ENCODE assay signal across 8 cellular contexts in the genomic region with DNA sequence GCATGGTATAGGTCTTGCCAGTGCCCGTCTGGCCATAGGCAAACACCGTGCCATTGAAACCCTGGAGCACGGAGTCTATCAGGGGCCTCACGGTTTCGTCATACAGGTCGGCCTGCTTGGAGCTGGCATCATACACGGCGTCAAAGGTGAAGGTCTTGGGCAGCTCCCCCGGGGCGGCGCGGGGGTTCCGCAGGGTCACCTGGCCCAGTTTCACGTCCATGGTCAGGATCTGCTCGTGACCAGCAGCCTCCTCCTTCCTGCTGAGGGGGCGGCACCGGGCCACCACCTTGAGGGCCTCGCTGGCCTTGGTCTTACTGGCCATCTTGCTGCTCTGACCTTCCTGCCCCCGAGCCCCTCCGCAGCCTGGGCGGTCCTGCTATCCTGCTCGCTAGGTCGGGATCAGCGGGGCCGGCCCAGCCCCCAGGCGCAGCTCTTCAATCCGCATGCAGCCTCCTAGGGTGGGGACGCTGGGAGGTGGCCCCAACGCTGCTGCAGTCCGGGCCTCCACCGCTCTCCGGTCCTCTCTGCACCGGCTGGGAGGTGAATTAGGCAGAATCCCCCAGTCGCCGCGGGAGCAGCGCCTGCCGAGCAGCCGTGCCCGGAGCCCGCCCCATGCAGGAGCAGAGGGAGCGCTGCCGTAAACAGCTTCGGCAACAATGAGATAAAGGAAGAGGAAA. TPM values are rescaled to one million over a fixed set of nuclear protein-coding genes. Genes with fewer than 3 reads are reported as not detected.
DNase-seq lines count a peak whose midpoint lies in the region; ATAC-seq, FAIRE-seq and TF ChIP-seq lines count a peak whose summit lies in the region.

No MANE protein-coding gene starts in this region.

- no peak overlapping the region for H3K4ac ChIP-seq in H1 (replicated peaks; ENCODE audit: insufficient read length, low read depth, low read length)

- peak overlapping the region; percentile 3; the same call in 1 of the 2 replicates for H2AFZ ChIP-seq in H1 (ENCODE audit: low read length)

- H3K4me1 ChIP-seq in Panc1 (ENCODE audit: control insufficient read depth, insufficient read depth, low read length) (peaks cover 48% of the 10 kb centered on the region), H1 (replicated peaks in 1 of 4; ENCODE audit: control insufficient read depth in 3 of 4, insufficient read depth in 4 of 4, low read length in 3 of 4) (peaks cover 3 to 32% (median 12%) of the 10 kb centered on the region in 4 experiments), muscle layer of colon (ENCODE audit: insufficient read depth, low read length) (peaks cover 44% of the 10 kb centered on the region), uterus (peaks cover 0 to 5% of the 10 kb centered on the region in 2 donors)

- H3K4me3 ChIP-seq in Panc1 (ENCODE audit: low read depth in 2 of 2, low read length in 2 of 2) (peak overlapping the region; percentile 69 to 74), H1 (ENCODE audit: extremely low read depth in 1 of 4, insufficient read depth in 2 of 4, low read depth in 3 of 4, low read length in 4 of 4) (peak overlapping the region; percentile 62 to 81 (median 75)), muscle layer of colon (ENCODE audit: low read depth in 1 of 2, low read length in 2 of 2) (peak overlapping the region; percentile 70 to 79), uterus (peak overlapping the region; percentile 68 to 89)

- POLR2A ChIA-PET in Panc1 (lab: Charles Lee) (no interaction called here), H1 (lab: Charles Lee; ENCODE audit: partially characterized antibody) (interaction anchor here (0.5 to 2.0 kb wide), 16 partner anchors 8 to 262 kb away, joined by 3 to 6 read pairs (median 4); partner anchors contain the start of genes ASXL2, HADHA, HADHB and RAB10)

- H3K9me3 ChIP-seq in Panc1 (ENCODE audit: control insufficient read depth, insufficient read depth, low read depth, low read length) (no peaks in the 10 kb centered on the region), H1 (ENCODE audit: insufficient read depth in 2 of 2, low read depth in 1 of 2, low read length in 1 of 2) (no peaks in the 10 kb centered on the region), muscle layer of colon (ENCODE audit: low read length) (no peaks in the 10 kb centered on the region), uterus (no peaks in the 10 kb centered on the region)

- H2BK120ac ChIP-seq in H1 (replicated peaks; ENCODE audit: low read depth, low read length), result no peak overlapping the region

- peak overlapping the region; percentile 49 for H4K5ac ChIP-seq in H1 (ENCODE audit: insufficient read length, low read depth, low read length)

- WGBS in H1 (ENCODE audit: extremely low coverage in 1 of 2, insufficient coverage in 1 of 2, insufficient read length in 1 of 2, insufficient replicate concordance in 2 of 2, low coverage in 1 of 2, low lambda C conversion rate in 2 of 2, missing lambda C conversion rate in 1 of 2), 2 experiments, result 27% methylated on average over 32 of the region's 44 CpGs; no CpG with 5 or more reads in 1 of the 2 experiments

- peak overlapping the region; percentile 13 for H4K91ac ChIP-seq in H1 (replicated peaks; ENCODE audit: insufficient read length, low read length)

- in situ Hi-C loops in Panc1 (cut with HindIII; ENCODE audit: low pct_unique_long_range_greater_than_20kb, low sequenced_read_pairs), result no loop called here

- H3K14ac ChIP-seq in H1 (ENCODE audit: insufficient read length), result no peak overlapping the region

- no peak overlapping the region for H2BK20ac ChIP-seq in H1 (ENCODE audit: low read length)

- intact Hi-C loops in Panc1 (cut with micrococcal nuclease; ENCODE audit: unreplicated experiment), result no loop called here
- intact Hi-C loops in uterus (cut with DNase I; ENCODE audit: low total_unique reads), result loop anchor here (10.0 kb wide), 2 partner anchors 163 to 203 kb away; no protein-coding TSS in a partner anchor

- TF ChIP-seq POLR2A in H1 (IDR thresholded peaks at IDR 0.05; ENCODE audit: control extremely low read depth in 1 of 2, low read depth in 2 of 2, low read length in 2 of 2) (no peak), uterus (IDR thresholded peaks at IDR 0.05) (no peak)

- peak overlapping the region in 3 of 4 experiments; percentile 56 to 75 (median 71); a peak in 6 of 7 replicates for H3K9ac ChIP-seq in H1 (replicated peaks in 1 of 4; ENCODE audit: extremely low read depth in 1 of 4, low read depth in 3 of 4, low read length in 3 of 4)
- H3K9ac ChIP-seq in muscle layer of colon (ENCODE audit: low read length), result peak overlapping the region; percentile 27

- H3K18ac ChIP-seq in H1 (ENCODE audit: extremely low read depth, low read length), result peak overlapping the region; percentile 75

- FAIRE-seq in H1 (lab: Jason Lieb, UNC), result no peak

- no peak overlapping the region for H2AK5ac ChIP-seq in H1 (ENCODE audit: low read depth, low read length)

- peaks cover 3 to 8% of the 10 kb centered on the region in 2 experiments for H4K20me1 ChIP-seq in H1 (replicated peaks in 1 of 2; ENCODE audit: control insufficient read depth in 1 of 2, insufficient read depth in 2 of 2, low read length in 2 of 2)

- H2BK5ac ChIP-seq in H1 (ENCODE audit: low read depth, low read length), result peak overlapping the region; percentile 60; the same call in 1 of the 2 replicates

- peak overlapping the region; percentile 42 for H3K56ac ChIP-seq in H1 (replicated peaks; ENCODE audit: insufficient read length, low read depth, low read length)

- H3K27ac ChIP-seq in Panc1 (ENCODE audit: low read length), result peak overlapping the region; percentile 66; the same call in 1 of the 2 replicates
- H3K27ac ChIP-seq in H1 (ENCODE audit: low read depth, low read length), result peak overlapping the region; percentile 19; the same call in 1 of the 2 replicates
- peak overlapping the region; percentile 77 for H3K27ac ChIP-seq in muscle layer of colon (ENCODE audit: low read depth, low read length)
- H3K27ac ChIP-seq in uterus, result peak overlapping the region; percentile 69 to 77

- peak overlapping the region; percentile 97 to 98 for H3K4me2 ChIP-seq in H1 (ENCODE audit: insufficient read depth in 1 of 2, low read depth in 2 of 2, low read length in 2 of 2)

- H3K36me3 ChIP-seq in Panc1 (ENCODE audit: control insufficient read depth, insufficient read depth, low read length) (no peaks in the 10 kb centered on the region), H1 (ENCODE audit: control insufficient read depth in 2 of 4, insufficient read depth in 4 of 4, low read length in 3 of 4) (peaks cover 0 to 25% (median 2%) of the 10 kb centered on the region in 4 experiments; a peak in 3 of 8 replicates), muscle layer of colon (ENCODE audit: insufficient read depth, low read length) (no peaks in the 10 kb centered on the region), uterus (no peaks in the 10 kb centered on the region)

- TF ChIP-seq RAD21 in H1 (IDR thresholded peaks at IDR 0.05 in 1 of 2, conservative IDR thresholded peaks at IDR 0.05 in 1 of 2; ENCODE audit: low read depth in 2 of 2, low read length in 2 of 2), result no peak

- ATAC-seq in GM21717 (IDR thresholded peaks at IDR 0.05; ENCODE audit: unreplicated experiment) (peak; percentile 16), Panc1 (peak; percentile 7)

- CTCF ChIA-PET in Panc1 (lab: Charles Lee), result interaction anchor here (0.6 to 0.7 kb wide), 2 partner anchors 488 to 1012 kb away, joined by 3 to 4 read pairs; no protein-coding TSS in a partner anchor
- CTCF ChIA-PET in H1 (lab: Charles Lee; ENCODE audit: partially characterized antibody), result interaction anchor here (0.6 to 2.2 kb wide), 6 partner anchors 8 to 136 kb away, joined by 3 to 7 read pairs (median 3); no protein-coding TSS in a partner anchor

- no peak overlapping the region for H2BK12ac ChIP-seq in H1 (ENCODE audit: low read depth, low read length)

- TF ChIP-seq EP300 in H1 (IDR thresholded peaks at IDR 0.05; ENCODE audit: borderline replicate concordance in 1 of 2, low read depth in 2 of 2, low read length in 2 of 2), result no peak

- BruUV-seq in Panc1 (replicated peaks; lab: Mats Ljungman, UMichigan), result no TSS peak

- peak; percentile 74 for DNase-seq in ELF-1 (ENCODE audit: low read depth, low spot score)
- DNase-seq in Panc1 (ENCODE audit: low read depth, low spot score), result no peak
- peak in 1 of 2 experiments; percentile 54 for DNase-seq in H1 (ENCODE audit: low read depth in 1 of 2, low spot score in 2 of 2)
- DNase-seq in uterus, result peak in 1 of 2 donors; percentile 18
- DNase-seq in SIG-M5 treated with dmso at 0.1 percent for 504 hours (lab: John Stamatoyannopoulos, UW; ENCODE audit: unreplicated experiment), result no peak
- no peak for DNase-seq in SK-N-DZ (ENCODE audit: low spot score)

- H4K8ac ChIP-seq in H1 (ENCODE audit: extremely low read depth, insufficient read depth, low read length), result peak overlapping the region; percentile 73

- no peak overlapping the region for H3K23ac ChIP-seq in H1 (ENCODE audit: insufficient read length)

- peaks cover 11% of the 10 kb centered on the region for H3K23me2 ChIP-seq in H1 (ENCODE audit: low read depth, low read length)

- no peak for TF ChIP-seq CTCF in Panc1 (IDR thresholded peaks at IDR 0.05)
- no peak for TF ChIP-seq CTCF in H1 (IDR thresholded peaks at IDR 0.05; ENCODE audit: control extremely low read depth in 1 of 3, insufficient read depth in 1 of 3, low read depth in 1 of 3, low read length in 3 of 3)
- TF ChIP-seq CTCF in uterus (IDR thresholded peaks at IDR 0.05), result no peak

- H2BK15ac ChIP-seq in H1 (ENCODE audit: low read length), result no peak overlapping the region

- H3K27me3 ChIP-seq in Panc1 (ENCODE audit: control insufficient read depth, insufficient read depth, low read length) (no peaks in the 10 kb centered on the region), H1 (replicated peaks in 1 of 4; ENCODE audit: control insufficient read depth in 3 of 4, extremely low read depth in 1 of 4, insufficient read depth in 3 of 4, low read length in 3 of 4) (no peaks in the 10 kb centered on the region), muscle layer of colon (ENCODE audit: control insufficient read depth in 1 of 2, insufficient read depth in 2 of 2, low read length in 2 of 2) (no peaks in the 10 kb centered on the region), uterus (no peaks in the 10 kb centered on the region)

- peaks cover 18% of the 10 kb centered on the region for H3K79me1 ChIP-seq in H1 (ENCODE audit: low read depth, low read length)

- H3K79me2 ChIP-seq in H1 (ENCODE audit: control insufficient read depth in 1 of 2, insufficient read depth in 2 of 2, low read length in 2 of 2), result peaks cover 3 to 40% of the 10 kb centered on the region in 2 experiments; a peak in 1 of 4 replicates

RNA-seq across cellular contexts. Expression of gene KIF3C, which starts 0.6 kb away (rescaled TPM):
- total RNA-seq in Panc1 (2021; ENCODE audit: unreplicated experiment) (55.7 TPM), uterus (10 to 100 TPM in 1 of 4 donors, 1 to 10 TPM in 3; 3.5 to 12.6 (median 7.4) TPM)
- 77.9 TPM for polyA plus RNA-seq in Panc1 (2012; ENCODE audit: insufficient read length)
- total RNA-seq in H1 (2021; fragmentation: NEBNext Ultra II Directional; extraction: Animal tissue kit (Norgen Biotek cat#: 25700)), result 58.1 and 58.8 TPM in 2 replicates
- polyA plus RNA-seq in H1 (2011; rRNA removed), result 13.4 and 19.8 TPM in 2 replicates
- polyA plus RNA-seq in H1 (2011; cell fraction: cytosol; rRNA removed), result 15.9 TPM
- 15.7 TPM for polyA plus RNA-seq in H1 (2011; cell fraction: nucleus; rRNA removed)
- 31.8 to 45.5 TPM (median 37.5 TPM) in 4 replicates for polyA plus RNA-seq in H1 (2012, experiment 1 of 2)
- polyA plus RNA-seq in H1 (2012, experiment 2 of 2), result 41.8 TPM
- polyA plus RNA-seq in H1 (2013, experiment 1 of 2), result 26.2 TPM
- 26.2 TPM for polyA plus RNA-seq in H1 (2013, experiment 2 of 2)
- 22.5 and 25.9 TPM in 2 replicates for polyA minus RNA-seq in H1 (2011; rRNA and poly(A)+ RNA removed)
- polyA minus RNA-seq in H1 (2011; cell fraction: cytosol; rRNA and poly(A)+ RNA removed), result 36.0 TPM
- 20.8 TPM for polyA minus RNA-seq in H1 (2011; cell fraction: nucleus; rRNA and poly(A)+ RNA removed)
- polyA plus RNA-seq in SK-N-DZ (2014; cell fraction: cytosol; rRNA removed), result 12.0 and 16.5 TPM in 2 replicates
- 6.2 and 7.4 TPM in 2 replicates for polyA plus RNA-seq in SK-N-DZ (2014; cell fraction: nucleus; rRNA removed)

RNA-seq across cellular contexts. Expression of gene RAB10, which starts 52.1 kb away (rescaled TPM):
- total RNA-seq in Panc1 (2021; ENCODE audit: unreplicated experiment) (208 TPM), uterus (100 to 1,000 TPM in 2 of 4 donors, 10 to 100 TPM in 2; 45.9 to 219 (median 97.1) TPM)
- 153 TPM for polyA plus RNA-seq in Panc1 (2012; ENCODE audit: insufficient read length)
- 127 and 136 TPM in 2 replicates for total RNA-seq in H1 (2021; fragmentation: NEBNext Ultra II Directional; extraction: Animal tissue kit (Norgen Biotek cat#: 25700))
- polyA plus RNA-seq in H1 (2011; rRNA removed), result 42.6 and 54.0 TPM in 2 replicates
- polyA plus RNA-seq in H1 (2011; cell fraction: cytosol; rRNA removed), result 89.1 TPM
- polyA plus RNA-seq in H1 (2011; cell fraction: nucleus; rRNA removed), result 33.3 TPM
- polyA plus RNA-seq in H1 (2012, experiment 1 of 2), result 86.7 to 134 TPM (median 95.2 TPM) in 4 replicates
- polyA plus RNA-seq in H1 (2012, experiment 2 of 2), result 36.5 TPM
- 78.4 TPM for polyA plus RNA-seq in H1 (2013, experiment 1 of 2)
- polyA plus RNA-seq in H1 (2013, experiment 2 of 2), result 84.4 TPM
- 40.8 and 48.4 TPM in 2 replicates for polyA minus RNA-seq in H1 (2011; rRNA and poly(A)+ RNA removed)
- polyA minus RNA-seq in H1 (2011; cell fraction: cytosol; rRNA and poly(A)+ RNA removed), result 67.7 TPM
- polyA minus RNA-seq in H1 (2011; cell fraction: nucleus; rRNA and poly(A)+ RNA removed), result 47.1 TPM
- polyA plus RNA-seq in SK-N-DZ (2014; cell fraction: cytosol; rRNA removed), result 62.8 and 89.0 TPM in 2 replicates
- 24.8 and 32.8 TPM in 2 replicates for polyA plus RNA-seq in SK-N-DZ (2014; cell fraction: nucleus; rRNA removed)

Comparison
In these comparisons a context has a peak if more than half of its experiments do, and no peak if none do; other contexts are left out.
1. H3K27ac ChIP-seq: peak in every context shown above with its lines; median percentile 77 in muscle layer of colon; 73 in uterus; 66 in Panc1; 19 in H1.